Comparison of ENCODE assay signal across 7 cellular contexts in the genomic region with DNA sequence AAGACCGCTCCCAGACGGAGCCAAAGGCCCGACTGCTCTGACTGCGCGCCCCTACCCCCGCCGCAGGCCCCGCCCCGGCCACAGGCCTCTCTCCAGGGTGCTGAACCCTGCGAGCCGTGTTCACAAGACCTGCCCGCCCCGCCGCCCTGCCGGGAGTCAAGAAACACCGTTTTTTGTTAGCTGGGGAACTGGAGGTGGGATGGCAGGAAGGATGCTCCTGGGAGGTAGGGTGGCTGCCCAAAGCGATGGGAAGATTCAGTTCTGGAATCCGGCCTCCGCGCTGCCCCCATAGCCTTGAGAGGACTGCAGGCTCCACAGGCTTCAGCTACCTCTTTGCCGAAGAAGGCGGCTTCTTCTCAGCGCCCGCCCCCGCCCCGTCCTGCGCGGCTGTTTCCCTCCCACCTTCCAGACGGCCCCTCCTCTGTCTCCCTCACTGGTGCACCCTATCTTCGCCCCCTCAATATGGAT. TPM values are rescaled to one million over a fixed set of nuclear protein-coding genes. Genes with fewer than 3 reads are reported as not detected.
DNase-seq lines count a peak whose midpoint lies in the region; ATAC-seq, FAIRE-seq and TF ChIP-seq lines count a peak whose summit lies in the region.

No MANE protein-coding gene starts in this region.

- ATAC-seq in GM12878 (peak; percentile 57), left lobe of liver (peak; percentile 70)

- DNase-seq in HPDE6-E6E7 (ENCODE audit: extremely low spot score) (peak; percentile 56), T-helper 9 cell (peak; percentile 48), GM12878 (ENCODE audit: low read depth, low spot score) (no peak), left lobe of liver (ENCODE audit: low spot score) (no peak), NCI-H1436 (lab: John Stamatoyannopoulos, UW) (no peak), NCI-H2107 treated with DMSO at 0.1 percent for 48 hours (lab: John Stamatoyannopoulos, UW; ENCODE audit: unreplicated experiment) (no peak)
- peak; percentile 23 for DNase-seq in stimulated activated CD8-positive, alpha-beta memory T cell treated with anti-CD3 and anti-CD28 coated beads, Interleukin-12 subunit alpha, Interleukin-12 subunit beta, amount 100 ng/mL, for 4 hours (ENCODE audit: low read depth)

- H3K27me3 ChIP-seq in GM12878 (replicated peaks in 1 of 2; ENCODE audit: control insufficient read depth in 2 of 2, insufficient read depth in 2 of 2, low read length in 1 of 2), result peaks cover 5 to 14% of the 10 kb centered on the region in 2 experiments

- no peak for TF ChIP-seq EP300 in GM12878 (IDR thresholded peaks at IDR 0.05; ENCODE audit: borderline replicate concordance in 1 of 2, control insufficient read depth in 1 of 2, low read depth in 2 of 2, low read length in 2 of 2)

- no peak for TF ChIP-seq CTCF in GM12878 (IDR thresholded peaks at IDR 0.05 in 2 of 3, conservative IDR thresholded peaks at IDR 0.05 in 1 of 3; ENCODE audit: control insufficient read depth in 2 of 3, extremely low read depth in 1 of 3, insufficient read depth in 1 of 3, low read depth in 3 of 3, low read length in 3 of 3)

- WGBS in GM12878 (ENCODE audit: insufficient coverage, insufficient replicate concordance, low lambda C conversion rate, missing lambda C conversion rate), result 4% methylated on average over 26 of the region's 30 CpGs

- no peaks in the 10 kb centered on the region for H3K4me1 ChIP-seq in GM12878 (ENCODE audit: control insufficient read depth, insufficient read depth, low read length)

- in situ Hi-C loops in GM12878 (cut with MboI), result no loop called here

- no peak for TF ChIP-seq RAD21 in GM12878 (IDR thresholded peaks at IDR 0.05; ENCODE audit: insufficient read depth, low read depth, low read length)

- POLR2A ChIA-PET in GM12878 (lab: Charles Lee), result no interaction called here

- no peak overlapping the region for H3K27ac ChIP-seq in GM12878 (ENCODE audit: control insufficient read depth, insufficient read depth)

- H3K4me2 ChIP-seq in GM12878 (ENCODE audit: control insufficient read depth, insufficient read depth), result no peak overlapping the region

- no TSS peak for BruUV-seq in GM12878 (replicated peaks; lab: Mats Ljungman, UMichigan)

- intact Hi-C loops in GM12878 (cut with micrococcal nuclease; ENCODE audit: unreplicated experiment), result no loop called here

- FAIRE-seq in GM12878 (lab: Jason Lieb, UNC), result no peak

- CTCF ChIA-PET in GM12878 (lab: Yijun Ruan, JAX), result interaction anchor here (0.9 to 2.1 kb wide), 4 partner anchors 8 to 246 kb away, joined by 3 to 9 read pairs (median 3); no protein-coding TSS in a partner anchor

- no peak overlapping the region for H3K4me3 ChIP-seq in GM12878

- SMC1A ChIA-PET in GM12878 (lab: Charles Lee; ENCODE audit: uncharacterized antibody, unreplicated experiment), result no interaction called here

- no peak overlapping the region for H3K9ac ChIP-seq in GM12878 (ENCODE audit: control insufficient read depth, insufficient read depth, low read length)

- RAD21 ChIA-PET in GM12878 (lab: Charles Lee; ENCODE audit: unreplicated experiment), result no interaction called here

- H3K9me3 ChIP-seq in GM12878 (replicated peaks; ENCODE audit: control insufficient read depth, insufficient read depth, low read length), result no peaks in the 10 kb centered on the region

- H4K20me1 ChIP-seq in GM12878 (ENCODE audit: control insufficient read depth, insufficient read depth), result peaks cover 3% of the 10 kb centered on the region; the same call in 1 of the 2 replicates

- no peak overlapping the region for H2AFZ ChIP-seq in GM12878 (ENCODE audit: control insufficient read depth, low read depth, low read length)

- no peaks in the 10 kb centered on the region for H3K36me3 ChIP-seq in GM12878 (ENCODE audit: control insufficient read depth in 2 of 2, insufficient read depth in 2 of 2, low read length in 1 of 2)

- H3K79me2 ChIP-seq in GM12878 (ENCODE audit: control insufficient read depth, insufficient read depth, low read length), result no peaks in the 10 kb centered on the region

- TF ChIP-seq POLR2A in GM12878 (IDR thresholded peaks at IDR 0.05; ENCODE audit: low read depth, low read length), result no peak

TF ChIP-seq in GM12878, 131 proteins besides CTCF, POLR2A, EP300 and RAD21 (continues in another document):
- TF ChIP-seq JUNB (IDR thresholded peaks at IDR 0.05), result no peak
- TF ChIP-seq WRNIP1 (IDR thresholded peaks at IDR 0.05; ENCODE audit: borderline replicate concordance, low read depth, low read length), result no peak
- no peak for TF ChIP-seq CHD4 (IDR thresholded peaks at IDR 0.05)
- TF ChIP-seq, protein P1, sequence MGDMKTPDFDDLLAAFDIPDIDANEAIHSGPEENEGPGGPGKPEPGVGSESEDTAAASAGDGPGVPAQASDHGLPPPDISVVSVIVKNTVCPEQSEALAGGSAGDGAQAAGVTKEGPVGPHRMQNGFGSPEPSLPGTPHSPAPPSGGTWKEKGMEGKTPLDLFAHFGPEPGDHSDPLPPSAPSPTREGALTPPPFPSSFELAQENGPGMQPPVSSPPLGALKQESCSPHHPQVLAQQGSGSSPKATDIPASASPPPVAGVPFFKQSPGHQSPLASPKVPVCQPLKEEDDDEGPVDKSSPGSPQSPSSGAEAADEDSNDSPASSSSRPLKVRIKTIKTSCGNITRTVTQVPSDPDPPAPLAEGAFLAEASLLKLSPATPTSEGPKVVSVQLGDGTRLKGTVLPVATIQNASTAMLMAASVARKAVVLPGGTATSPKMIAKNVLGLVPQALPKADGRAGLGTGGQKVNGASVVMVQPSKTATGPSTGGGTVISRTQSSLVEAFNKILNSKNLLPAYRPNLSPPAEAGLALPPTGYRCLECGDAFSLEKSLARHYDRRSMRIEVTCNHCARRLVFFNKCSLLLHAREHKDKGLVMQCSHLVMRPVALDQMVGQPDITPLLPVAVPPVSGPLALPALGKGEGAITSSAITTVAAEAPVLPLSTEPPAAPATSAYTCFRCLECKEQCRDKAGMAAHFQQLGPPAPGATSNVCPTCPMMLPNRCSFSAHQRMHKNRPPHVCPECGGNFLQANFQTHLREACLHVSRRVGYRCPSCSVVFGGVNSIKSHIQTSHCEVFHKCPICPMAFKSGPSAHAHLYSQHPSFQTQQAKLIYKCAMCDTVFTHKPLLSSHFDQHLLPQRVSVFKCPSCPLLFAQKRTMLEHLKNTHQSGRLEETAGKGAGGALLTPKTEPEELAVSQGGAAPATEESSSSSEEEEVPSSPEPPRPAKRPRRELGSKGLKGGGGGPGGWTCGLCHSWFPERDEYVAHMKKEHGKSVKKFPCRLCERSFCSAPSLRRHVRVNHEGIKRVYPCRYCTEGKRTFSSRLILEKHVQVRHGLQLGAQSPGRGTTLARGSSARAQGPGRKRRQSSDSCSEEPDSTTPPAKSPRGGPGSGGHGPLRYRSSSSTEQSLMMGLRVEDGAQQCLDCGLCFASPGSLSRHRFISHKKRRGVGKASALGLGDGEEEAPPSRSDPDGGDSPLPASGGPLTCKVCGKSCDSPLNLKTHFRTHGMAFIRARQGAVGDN (IDR thresholded peaks at IDR 0.05), result no peak
- TF ChIP-seq, protein P2, sequence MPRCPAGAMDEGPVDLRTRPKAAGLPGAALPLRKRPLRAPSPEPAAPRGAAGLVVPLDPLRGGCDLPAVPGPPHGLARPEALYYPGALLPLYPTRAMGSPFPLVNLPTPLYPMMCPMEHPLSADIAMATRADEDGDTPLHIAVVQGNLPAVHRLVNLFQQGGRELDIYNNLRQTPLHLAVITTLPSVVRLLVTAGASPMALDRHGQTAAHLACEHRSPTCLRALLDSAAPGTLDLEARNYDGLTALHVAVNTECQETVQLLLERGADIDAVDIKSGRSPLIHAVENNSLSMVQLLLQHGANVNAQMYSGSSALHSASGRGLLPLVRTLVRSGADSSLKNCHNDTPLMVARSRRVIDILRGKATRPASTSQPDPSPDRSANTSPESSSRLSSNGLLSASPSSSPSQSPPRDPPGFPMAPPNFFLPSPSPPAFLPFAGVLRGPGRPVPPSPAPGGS (IDR thresholded peaks at IDR 0.05; ENCODE audit: borderline replicate concordance, insufficient read depth, low read depth, low read length, poor library complexity, severe bottlenecking), result peak; percentile 19
- no peak for TF ChIP-seq ZZZ3 (IDR thresholded peaks at IDR 0.05; ENCODE audit: control insufficient read depth, insufficient read length, low read depth)
- TF ChIP-seq SUPT20H (IDR thresholded peaks at IDR 0.05; ENCODE audit: borderline replicate concordance, control insufficient read depth, low read depth, low read length), result no peak

RNA-seq across cellular contexts. Expression of a gene that starts 2.7 kb away (rescaled TPM):
- 0.31 and 0.51 TPM in 2 replicates for total RNA-seq in GM12878 (2013; cell fraction: nucleolus; rRNA removed)
- total RNA-seq in GM12878 (2014; rRNA removed), result 0.33 TPM in 1 of 2 replicates, not detected in the other
- 0.05 TPM in 1 of 2 replicates, not detected in the other for total RNA-seq in GM12878 (2014; rRNA removed; fragmentation: Illumina TruSeq; extraction: Trizol)
- total RNA-seq in GM12878 (2021), result 0.15 and 0.24 TPM in 2 replicates
- polyA plus RNA-seq in GM12878 (2011; ENCODE audit: low read depth), result 1.2 TPM
- polyA plus RNA-seq in GM12878 (2011; rRNA removed), result 0.06 and 0.11 TPM in 2 replicates
- polyA plus RNA-seq in GM12878 (2011; cell fraction: cytosol; rRNA removed), result 0.18 TPM in 2 replicates
- polyA plus RNA-seq in GM12878 (2011; cell fraction: nucleus; rRNA removed), result 0.35 and 0.49 TPM in 2 replicates
- polyA plus RNA-seq in GM12878 (2012), result 0.28 and 0.54 TPM in 2 replicates
- polyA plus RNA-seq in GM12878 (2014; fragmentation: Illumina TruSeq; extraction: Trizol), result 0.10 TPM in 1 of 2 replicates, not detected in the other
- not detected for polyA plus RNA-seq in GM12878 (2014; fragmentation: Nextera tagmentation; extraction: Ambion mirVana)
- polyA plus RNA-seq in GM12878 (2014; rRNA removed), result 0.06 TPM in 1 of 2 replicates, not detected in the other
- polyA plus RNA-seq in GM12878 (2016; fragmentation: Nextera tagmentation; extraction: Ambion mirVana), result not detected
- not detected in 2 replicates for polyA minus RNA-seq in GM12878 (2011; rRNA and poly(A)+ RNA removed)
- 0.52 and 1.3 TPM in 2 replicates for polyA minus RNA-seq in GM12878 (2011; cell fraction: cytosol; rRNA and poly(A)+ RNA removed)
- polyA minus RNA-seq in GM12878 (2011; cell fraction: nucleus; rRNA and poly(A)+ RNA removed), result 0.29 and 0.48 TPM in 2 replicates
- total RNA-seq in left lobe of liver, result 20.3 TPM

Comparison
In these comparisons a context has a peak if more than half of its experiments do, and no peak if none do; other contexts are left out.
1. DNase-seq: peak in HPDE6-E6E7 (single experiment), T-helper 9 cell (single experiment) and stimulated activated CD8-positive, alpha-beta memory T cell treated with anti-CD3 and anti-CD28 coated beads, Interleukin-12 subunit alpha, Interleukin-12 subunit beta, amount 100 ng/mL, for 4 hours (single experiment); none in GM12878 (single experiment), left lobe of liver (single experiment), NCI-H1436 (single experiment) and NCI-H2107 treated with DMSO at 0.1 percent for 48 hours (single experiment).
2. RNA of a gene that starts 2.7 kb away (total RNA-seq): 20.3 TPM in left lobe of liver (single experiment); 0.05 to 0.51 TPM in GM12878; every median in the first group is over 10 times any median in the second.